Comparison of ENCODE assay signal across 7 cellular contexts in the genomic region with DNA sequence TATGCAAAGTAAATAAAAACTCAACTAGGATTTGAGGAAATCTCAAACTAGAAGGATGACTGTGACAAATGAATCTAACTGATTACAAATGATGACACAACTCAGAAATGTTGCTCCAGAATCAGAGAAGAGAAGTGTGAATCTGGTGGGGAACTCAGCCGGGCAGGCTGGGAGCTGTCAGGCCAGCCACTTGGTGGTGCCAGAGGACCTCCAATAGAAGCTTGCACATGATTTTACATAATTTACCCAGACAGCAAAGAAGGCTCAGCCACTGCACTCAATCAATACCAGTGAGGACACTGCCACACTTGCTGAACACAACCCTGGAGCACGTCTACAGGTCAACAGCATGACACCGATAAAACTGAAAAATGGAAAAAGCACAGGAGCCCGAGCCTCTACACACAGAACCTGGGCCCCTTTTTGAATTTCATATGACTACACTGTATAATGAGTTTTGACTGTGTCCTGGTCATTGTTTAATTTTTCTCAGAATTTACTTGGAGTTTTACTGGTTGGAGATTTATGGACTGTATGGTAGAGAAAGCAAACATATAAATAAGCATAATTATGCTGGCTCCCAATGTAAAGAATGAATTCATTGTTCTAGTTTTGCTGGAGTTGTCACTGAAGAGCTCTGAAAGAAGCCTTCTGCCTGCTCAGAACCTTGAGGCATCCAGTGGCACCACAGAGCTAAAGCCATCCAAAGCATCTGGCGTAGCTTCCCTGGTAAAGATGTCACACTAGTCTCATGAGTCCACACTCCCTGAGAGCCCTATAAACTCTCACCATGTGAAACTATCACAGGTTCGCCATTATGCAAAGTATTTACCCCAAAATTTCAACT.
DNase-seq lines count a peak whose midpoint lies in the region; ATAC-seq and TF ChIP-seq lines count a peak whose summit lies in the region.

No MANE protein-coding gene starts in this region.

- peak; percentile 51 for DNase-seq in GM10248 (ENCODE audit: extremely low spot score)
- peak; percentile 32 for DNase-seq in HFF-Myc (ENCODE audit: extremely low read depth, low read depth)
- DNase-seq in NCI-H1105 (lab: John Stamatoyannopoulos, UW): peak; percentile 71
- peak in 3 of 5 donors; percentile 22 to 25 (median 24) for DNase-seq in T-helper 1 cell
- DNase-seq in central memory CD8-positive, alpha-beta T cell (ENCODE audit: low spot score in 2 of 2): peak in 1 of 2 donors; percentile 27
- peak; percentile 72 for DNase-seq in kidney tubule cell (ENCODE audit: low spot score)
- DNase-seq in stimulated activated CD4-positive, alpha-beta T cell treated with anti-CD3 and anti-CD28 coated beads, Interleukin-2, amount 100 ng/mL, for 48 hours: peak; percentile 5 to 15

- peak overlapping the region; percentile 48 for H3K27ac Mint-ChIP-seq in central memory CD8-positive, alpha-beta T cell (ENCODE audit: low read depth)

- ATAC-seq in central memory CD8-positive, alpha-beta T cell (replicated peaks; ENCODE audit: extremely low read depth, poor library complexity, severe bottlenecking): peak; percentile 71

- H3K36me3 Mint-ChIP-seq in central memory CD8-positive, alpha-beta T cell (ENCODE audit: insufficient read depth): no peaks in the 10 kb centered on the region

- H3K4me3 Mint-ChIP-seq in central memory CD8-positive, alpha-beta T cell: no peak overlapping the region

- peaks cover 5% of the 10 kb centered on the region for H3K4me1 Mint-ChIP-seq in central memory CD8-positive, alpha-beta T cell

- H3K9me3 Mint-ChIP-seq in central memory CD8-positive, alpha-beta T cell: no peaks in the 10 kb centered on the region

- no peak overlapping the region for H3K4me3 ChIP-seq in HFF-Myc (replicated peaks; ENCODE audit: low read depth, low read length)

- TF ChIP-seq CTCF in GM10248 (IDR thresholded peaks at IDR 0.05; ENCODE audit: control extremely low read depth, extremely low read depth, low read depth, missing control alignments): peak; percentile 74
- TF ChIP-seq CTCF in HFF-Myc (IDR thresholded peaks at IDR 0.05; ENCODE audit: low read depth, low read length, missing control alignments): peak; percentile 92

- CTCF ChIA-PET in GM10248 (lab: Yijun Ruan, JAX): interaction anchor here (0.9 to 1.6 kb wide), 8 partner anchors 8 to 1575 kb away, joined by 3 to 5 read pairs (median 4); no protein-coding TSS in a partner anchor

- peaks cover 31% of the 10 kb centered on the region for H3K27me3 Mint-ChIP-seq in central memory CD8-positive, alpha-beta T cell

- POLR2A ChIA-PET in GM10248 (lab: Yijun Ruan, JAX): no interaction called here
